ENCODE assay signal across 26 cellular contexts in the genomic region with DNA sequence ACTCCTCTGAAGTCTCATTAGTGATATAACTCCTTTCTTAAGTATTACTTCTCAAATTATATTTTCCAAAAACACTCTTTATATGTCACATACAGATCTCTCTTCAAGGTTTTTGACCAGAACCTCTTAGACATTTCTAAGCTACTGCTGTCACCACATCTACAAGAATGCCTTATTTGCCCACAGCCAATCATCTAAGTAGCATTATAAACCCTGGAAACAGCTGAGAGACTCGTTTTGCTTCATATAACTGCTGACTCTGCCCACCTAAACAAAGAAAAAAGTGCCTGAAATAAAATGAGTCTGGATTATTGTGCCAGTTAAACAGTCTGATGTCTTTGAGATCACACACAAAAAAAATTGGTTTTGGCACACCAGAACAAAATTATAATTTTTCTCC.
"Had no signal": no experiment of that assay in that cellular context is flagged by ENCODE, and none has a peak within 500 bp of the region (broad histone marks: within the 10 kb centered on the region; RNA-seq: fewer than 3 reads in every experiment).

No MANE protein-coding gene starts in this region.

- H3K27me3 ChIP-seq: colonic mucosa, esophagus squamous epithelium, gastrocnemius medialis, heart right ventricle, left lung had no signal

- H3K4me1 Mint-ChIP-seq: mesothelial cell of epicardium had no signal

- H3K27me3 Mint-ChIP-seq: dendritic cell treated with granulocyte-macrophage colony-stimulating factor and Interleukin-4, amounts not matched to agents 40 ng/mL and 50 ng/mL, for 4 days; effector memory CD8-positive, alpha-beta T cell had no signal

- H3K9me3 ChIP-seq: colonic mucosa, esophagus squamous epithelium, gastrocnemius medialis, heart right ventricle, left lung, lower lobe of right lung, mucosa of descending colon had no signal

- H3K9me3 Mint-ChIP-seq: dendritic cell treated with granulocyte-macrophage colony-stimulating factor and Interleukin-4, amounts not matched to agents 40 ng/mL and 50 ng/mL, for 4 days; effector memory CD8-positive, alpha-beta T cell; mesothelial cell of epicardium had no signal

- H3K4me3 ChIP-seq: colonic mucosa, esophagus squamous epithelium, gastrocnemius medialis, heart right ventricle, left lung, lower lobe of right lung, mucosa of descending colon had no signal

- H3K27ac ChIP-seq: colonic mucosa, epithelial cell of prostate, esophagus squamous epithelium, gastrocnemius medialis, heart right ventricle, left lung, lower lobe of right lung had no signal

- H3K4me3 Mint-ChIP-seq: dendritic cell treated with granulocyte-macrophage colony-stimulating factor and Interleukin-4, amounts not matched to agents 40 ng/mL and 50 ng/mL, for 4 days; effector memory CD8-positive, alpha-beta T cell; endodermal cell; mesothelial cell of epicardium had no signal

- FAIRE-seq: endometrium, islet of Langerhans, keratinocyte had no signal

- H3K4me1 ChIP-seq: colonic mucosa, esophagus squamous epithelium, gastrocnemius medialis, heart right ventricle, left lung, lower lobe of right lung had no signal

- DNase-seq: colonic mucosa; cortex of kidney; effector CD8-positive, alpha-beta T cell; effector memory CD8-positive, alpha-beta T cell; endodermal cell; erythroblast; esophagus squamous epithelium; foreskin fibroblast; foreskin melanocyte; gastrocnemius medialis; glutamatergic neuron; head of caudate nucleus; heart right ventricle; hippocampal formation; left cardiac atrium; left lung; left ventricle myocardium superior; lower lobe of right lung; mesenchymal stem cell; mucosa of descending colon had no signal

- H3K36me3 Mint-ChIP-seq: mesothelial cell of epicardium had no signal

- H3K36me3 ChIP-seq: colonic mucosa, esophagus squamous epithelium, gastrocnemius medialis, heart right ventricle, left lung, lower lobe of right lung had no signal

- H3K27ac Mint-ChIP-seq: dendritic cell treated with granulocyte-macrophage colony-stimulating factor and Interleukin-4, amounts not matched to agents 40 ng/mL and 50 ng/mL, for 4 days; effector memory CD8-positive, alpha-beta T cell; endodermal cell; mesothelial cell of epicardium had no signal
